ENCODE assay signal across 1 cellular context in genomic region chr7:44547536-44548221, GRCh38.
TF ChIP-seq lines count a peak whose summit lies in the region.

No MANE protein-coding gene starts in this region.

TF ChIP-seq in GM23338, 12 proteins besides CTCF, POLR2A, EP300 and RAD21:
- TF ChIP-seq ZNF462 (CRISPR knock-in tag; IDR thresholded peaks at IDR 0.05) = no peak
- no peak for TF ChIP-seq STAT1 (IDR thresholded peaks at IDR 0.05; ENCODE audit: unreplicated experiment)
- TF ChIP-seq EZH2phosphoT487 (IDR thresholded peaks at IDR 0.05; ENCODE audit: unreplicated experiment) = no peak
- TF ChIP-seq ZNF114 (CRISPR knock-in tag; IDR thresholded peaks at IDR 0.05) = no peak
- no peak for TF ChIP-seq ZNF331 (CRISPR knock-in tag; IDR thresholded peaks at IDR 0.05; ENCODE audit: low read depth)
- TF ChIP-seq POLR2AphosphoS5 (IDR thresholded peaks at IDR 0.05; ENCODE audit: low read depth) = no peak
- TF ChIP-seq JUNB (IDR thresholded peaks at IDR 0.05; ENCODE audit: unreplicated experiment) = no peak
- TF ChIP-seq NANOG (IDR thresholded peaks at IDR 0.05; ENCODE audit: borderline replicate concordance) = no peak
- TF ChIP-seq CREB1 (CRISPR knock-in tag; IDR thresholded peaks at IDR 0.05; ENCODE audit: low read depth) = no peak
- no peak for TF ChIP-seq ETS1 (IDR thresholded peaks at IDR 0.05)
- TF ChIP-seq EZH2 (IDR thresholded peaks at IDR 0.05; ENCODE audit: low read depth, unreplicated experiment) = no peak
- TF ChIP-seq REST (IDR thresholded peaks at IDR 0.05; ENCODE audit: unreplicated experiment) = no peak
